40 cellular contexts compared by ENCODE assay signal in the genomic region with DNA sequence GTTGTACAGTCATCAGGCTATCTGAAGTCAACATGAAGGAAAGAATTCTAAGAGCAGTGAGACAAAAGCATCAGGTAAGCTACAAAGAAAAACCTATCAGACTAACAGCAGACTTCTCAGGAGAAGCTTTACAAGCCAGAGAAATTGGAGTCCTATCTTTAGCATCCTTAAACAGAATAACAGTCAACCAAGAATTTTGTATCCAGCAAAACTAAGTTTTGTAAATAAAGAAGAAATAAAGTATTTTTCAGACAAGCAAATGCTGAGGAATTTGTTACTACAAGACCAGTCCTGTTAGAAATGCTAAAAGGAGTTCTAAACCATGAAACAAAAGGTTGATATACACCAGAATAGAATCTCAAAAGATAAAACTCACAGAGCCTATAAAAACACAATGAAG.
"Had no signal": no experiment of that assay in that cellular context is flagged by ENCODE, and none has a peak within 500 bp of the region (broad histone marks: within the 10 kb centered on the region; RNA-seq: fewer than 3 reads in every experiment).

No MANE protein-coding gene starts in this region.

- H3K4me3 Mint-ChIP-seq: activated naive CD4-positive, alpha-beta T cell treated with anti-CD3 and anti-CD28 coated beads for 36 hours; activated naive CD4-positive, alpha-beta T cell treated with anti-CD3 and anti-CD28 coated beads, Interleukin-2, amount 10 ng/mL, durations not matched to agents 7 days and 5 days; activated naive CD4-positive, alpha-beta T cell treated with anti-CD3 and anti-CD28 coated beads, Interleukin-2, amount 50 U/mL, for 24 hours; activated naive CD8-positive, alpha-beta T cell; activated naive CD8-positive, alpha-beta T cell treated with anti-CD3 and anti-CD28 coated beads for 36 hours; activated naive CD8-positive, alpha-beta T cell treated with anti-CD3 and anti-CD28 coated beads, Interleukin-2, amount 10 ng/mL, durations not matched to agents 7 days and 5 days; activated naive CD8-positive, alpha-beta T cell treated with anti-CD3 and anti-CD28 coated beads, Interleukin-2, amount 50 U/mL, for 24 hours; activated T-cell treated with anti-CD3 and anti-CD28 coated beads, Interleukin-2, amount 50 U/mL, for 24 hours; activated T-cell treated with anti-CD3 and anti-CD28 coated beads, Interleukin-2, amount 50 U/mL, for 4 hours; activated T-cell treated with anti-CD3 and anti-CD28 coated beads, Interleukin-2, amount 50 U/mL, for 72 hours; activated T-helper 1 cell treated with anti-CD3 and anti-CD28 coated beads, Interleukin-12 subunit alpha, Interleukin-12 subunit beta, Interleukin-2, Interleukin-4 antibody, amounts not matched to agents 30 ng/mL and 10 ng/mL and 1 ng/mL, durations not matched to agents 14 hours and 24 hours and 36 hours; activated T-helper 17 cell treated with anti-CD3 and anti-CD28 coated beads, Interleukin-2, amount 50 U/mL, for 72 hours; brain; central memory CD8-positive, alpha-beta T cell had no signal

- H3K36me3 ChIP-seq: adrenal gland, ascending aorta, brain microvascular endothelial cell, breast epithelium, cardiac muscle cell had no signal

- H3K4me1 ChIP-seq: adrenal gland, ascending aorta, body of pancreas, breast epithelium had no signal

- H3K36me3 Mint-ChIP-seq: activated naive CD4-positive, alpha-beta T cell treated with anti-CD3 and anti-CD28 coated beads, Interleukin-2, amount 10 ng/mL, durations not matched to agents 7 days and 5 days; activated naive CD4-positive, alpha-beta T cell treated with anti-CD3 and anti-CD28 coated beads, Interleukin-2, amount 50 U/mL, for 24 hours; activated naive CD8-positive, alpha-beta T cell; activated naive CD8-positive, alpha-beta T cell treated with anti-CD3 and anti-CD28 coated beads for 36 hours; activated naive CD8-positive, alpha-beta T cell treated with anti-CD3 and anti-CD28 coated beads, Interleukin-2, amount 10 ng/mL, durations not matched to agents 7 days and 5 days had no signal

- H3K27ac Mint-ChIP-seq: activated naive CD4-positive, alpha-beta T cell treated with anti-CD3 and anti-CD28 coated beads for 36 hours; activated naive CD4-positive, alpha-beta T cell treated with anti-CD3 and anti-CD28 coated beads, Interleukin-2, amount 10 ng/mL, durations not matched to agents 7 days and 5 days; activated naive CD4-positive, alpha-beta T cell treated with anti-CD3 and anti-CD28 coated beads, Interleukin-2, amount 50 U/mL, for 24 hours; activated naive CD4-positive, alpha-beta T cell treated with anti-CD3 and anti-CD28 coated beads, Interleukin-2, amount 50 U/mL, for 72 hours; activated naive CD8-positive, alpha-beta T cell; activated naive CD8-positive, alpha-beta T cell treated with anti-CD3 and anti-CD28 coated beads for 36 hours; activated naive CD8-positive, alpha-beta T cell treated with anti-CD3 and anti-CD28 coated beads, Interleukin-2, amount 10 ng/mL, durations not matched to agents 7 days and 5 days; activated naive CD8-positive, alpha-beta T cell treated with anti-CD3 and anti-CD28 coated beads, Interleukin-2, amount 50 U/mL, for 24 hours; activated T-cell treated with anti-CD3 and anti-CD28 coated beads, Interleukin-2, amount 50 U/mL, for 24 hours; activated T-cell treated with anti-CD3 and anti-CD28 coated beads, Interleukin-2, amount 50 U/mL, for 72 hours; activated T-helper 1 cell treated with anti-CD3 and anti-CD28 coated beads, Interleukin-12 subunit alpha, Interleukin-12 subunit beta, Interleukin-2, Interleukin-4 antibody, amounts not matched to agents 30 ng/mL and 10 ng/mL and 1 ng/mL, durations not matched to agents 14 hours and 24 hours and 36 hours; activated T-helper 17 cell treated with anti-CD3 and anti-CD28 coated beads, Interleukin-2, amount 50 U/mL, for 72 hours; activated T-helper 2 cell treated with anti-CD3 and anti-CD28 coated beads, Interferon-gamma antibody, Interleukin-2, Interleukin-4, amounts not matched to agents 10 μg/mL and 5 μg/mL and 100 μg/mL, durations not matched to agents 14 hours and 24 hours and 36 hours; brain had no signal

- FAIRE-seq: astrocyte, bronchial epithelial cell had no signal

- H3K4me1 Mint-ChIP-seq: activated naive CD4-positive, alpha-beta T cell treated with anti-CD3 and anti-CD28 coated beads, Interleukin-2, amount 10 ng/mL, durations not matched to agents 7 days and 5 days; activated naive CD4-positive, alpha-beta T cell treated with anti-CD3 and anti-CD28 coated beads, Interleukin-2, amount 50 U/mL, for 24 hours; activated naive CD8-positive, alpha-beta T cell treated with anti-CD3 and anti-CD28 coated beads for 36 hours; activated naive CD8-positive, alpha-beta T cell treated with anti-CD3 and anti-CD28 coated beads, Interleukin-2, amount 10 ng/mL, durations not matched to agents 7 days and 5 days; activated naive CD8-positive, alpha-beta T cell treated with anti-CD3 and anti-CD28 coated beads, Interleukin-2, amount 50 U/mL, for 24 hours; activated T-helper 17 cell treated with anti-CD3 and anti-CD28 coated beads, Interleukin-2, amount 50 U/mL, for 72 hours; central memory CD8-positive, alpha-beta T cell had no signal

- H3K4me3 ChIP-seq: adrenal gland, ascending aorta, body of pancreas, breast epithelium, cardiac muscle cell had no signal

- DNase-seq: activated effector memory CD4-positive, alpha-beta T cell treated with anti-CD3 and anti-CD28 coated beads, Interleukin-2, amount 50 U/mL, for 16 hours; activated effector memory CD4-positive, alpha-beta T cell treated with Interleukin-2 at 50 U/mL for 16 hours; activated gamma-delta T cell; activated gamma-delta T cell treated with Interleukin-2 at 50 U/mL for 16 hours; activated naive CD4-positive, alpha-beta T cell; activated naive CD4-positive, alpha-beta T cell treated with anti-CD3 and anti-CD28 coated beads for 36 hours; activated naive CD4-positive, alpha-beta T cell treated with anti-CD3 and anti-CD28 coated beads, Interleukin-2, amount 10 ng/mL, durations not matched to agents 7 days and 5 days; activated naive CD4-positive, alpha-beta T cell treated with anti-CD3 and anti-CD28 coated beads, Interleukin-2, amount 50 U/mL, for 16 hours; activated naive CD4-positive, alpha-beta T cell treated with Interleukin-2 at 50 U/mL for 16 hours; activated naive CD8-positive, alpha-beta T cell treated with anti-CD3 and anti-CD28 coated beads for 36 hours; activated naive CD8-positive, alpha-beta T cell treated with anti-CD3 and anti-CD28 coated beads, Interleukin-2, amount 10 ng/mL, durations not matched to agents 7 days and 5 days; activated naive CD8-positive, alpha-beta T cell treated with anti-CD3 and anti-CD28 coated beads, Interleukin-2, amount 50 U/mL, for 24 hours; activated T-cell treated with anti-CD3 and anti-CD28 coated beads, Interleukin-2, amount 50 U/mL, for 1 hour; activated T-cell treated with anti-CD3 and anti-CD28 coated beads, Interleukin-2, amount 50 U/mL, for 24 hours; activated T-cell treated with anti-CD3 and anti-CD28 coated beads, Interleukin-2, amount 50 U/mL, for 4 hours; activated T-cell treated with anti-CD3 and anti-CD28 coated beads, Interleukin-2, amount 50 U/mL, for 48 hours; activated T-cell treated with anti-CD3 and anti-CD28 coated beads, Interleukin-2, amount 50 U/mL, for 72 hours; adrenal gland; amniotic stem cell; amygdala; anterior cingulate cortex; aorta; body of pancreas; brain microvascular endothelial cell; caudate nucleus; central memory CD4-positive, alpha-beta T cell; cerebellar nuclear complex had no signal

- H3K9me3 ChIP-seq: body of pancreas had no signal

- H3K27me3 Mint-ChIP-seq: activated naive CD4-positive, alpha-beta T cell treated with anti-CD3 and anti-CD28 coated beads, Interleukin-2, amount 10 ng/mL, durations not matched to agents 7 days and 5 days; activated naive CD4-positive, alpha-beta T cell treated with anti-CD3 and anti-CD28 coated beads, Interleukin-2, amount 50 U/mL, for 24 hours; activated naive CD8-positive, alpha-beta T cell; activated naive CD8-positive, alpha-beta T cell treated with anti-CD3 and anti-CD28 coated beads for 36 hours; activated naive CD8-positive, alpha-beta T cell treated with anti-CD3 and anti-CD28 coated beads, Interleukin-2, amount 10 ng/mL, durations not matched to agents 7 days and 5 days; activated naive CD8-positive, alpha-beta T cell treated with anti-CD3 and anti-CD28 coated beads, Interleukin-2, amount 50 U/mL, for 24 hours; activated T-cell treated with anti-CD3 and anti-CD28 coated beads, Interleukin-2, amount 50 U/mL, for 24 hours; activated T-helper 17 cell treated with anti-CD3 and anti-CD28 coated beads, Interleukin-2, amount 50 U/mL, for 72 hours; central memory CD8-positive, alpha-beta T cell had no signal

- ATAC-seq: activated naive CD4-positive, alpha-beta T cell treated with anti-CD3 and anti-CD28 coated beads, Interleukin-2, amount 50 U/mL, for 72 hours; activated naive CD8-positive, alpha-beta T cell treated with anti-CD3 and anti-CD28 coated beads, Interleukin-2, amount 50 U/mL, for 24 hours; activated T-cell treated with anti-CD3 and anti-CD28 coated beads, Interleukin-2, amount 50 U/mL, for 4 hours; activated T-cell treated with anti-CD3 and anti-CD28 coated beads, Interleukin-2, amount 50 U/mL, for 72 hours; activated T-helper 17 cell treated with anti-CD3 and anti-CD28 coated beads, Interleukin-2, amount 50 U/mL, for 72 hours; body of pancreas had no signal

- H3K27me3 ChIP-seq: adrenal gland, ascending aorta, body of pancreas, brain microvascular endothelial cell, breast epithelium, cardiac muscle cell had no signal

- H3K27ac ChIP-seq: adrenal gland, ascending aorta, body of pancreas, brain microvascular endothelial cell, breast epithelium, cardiac muscle cell had no signal
